Comparison of ENCODE assay signal across 21 cellular contexts in genomic region chr2:143182649-143183048, GRCh38. TPM values are rescaled to one million over a fixed set of nuclear protein-coding genes. Genes with fewer than 3 reads are reported as not detected.
DNase-seq lines count a peak whose midpoint lies in the region; ATAC-seq, FAIRE-seq and TF ChIP-seq lines count a peak whose summit lies in the region.
"Had no signal": no experiment of that assay in that cellular context is flagged by ENCODE, and none has a peak within 500 bp of the region (broad histone marks: within the 10 kb centered on the region; RNA-seq: fewer than 3 reads in every experiment).

No MANE protein-coding gene starts in this region.

- H3K4me2 ChIP-seq in GM23338, result no peak overlapping the region
- H3K4me2 ChIP-seq in SK-N-SH, result no peak overlapping the region
- H3K4me2 ChIP-seq: BLaER1 treated with 17β-estradiol and CSF1 and Interleukin-3, amounts not matched to agents 10 nM and 100 nM had no signal

- no peak for DNase-seq in activated CD4-positive, alpha-beta T cell treated with anti-CD3 and anti-CD28 coated beads for 36 hours
- no peak for DNase-seq in activated CD4-positive, alpha-beta T cell treated with anti-CD3 and anti-CD28 coated beads for 1 hour
- DNase-seq in GM23338 (ENCODE audit: low spot score), result no peak
- no peak for DNase-seq in central memory CD8-positive, alpha-beta T cell (ENCODE audit: low spot score in 2 of 2)
- DNase-seq in natural killer cell treated with Interleukin-12 subunit alpha and Interleukin-12 subunit beta and Interleukin-15 and Interleukin-18, amount 100 ng/mL, for 72 hours (ENCODE audit: low spot score), result no peak
- no peak for DNase-seq in SK-N-SH
- DNase-seq in posterior vena cava (ENCODE audit: low spot score), result no peak
- DNase-seq in HTR-8/SVneo (ENCODE audit: insufficient read length, low spot score), result no peak
- DNase-seq: 8988T, COR-L47, DMS153, GOT3, KG1, NCI-H1092, NCI-H1694 treated with DMSO at 0.1 percent for 48 hours, NCI-H446, NCI-H774, SHP77 had no signal

- no peaks in the 10 kb centered on the region for H3K4me1 ChIP-seq in GM23338 (ENCODE audit: insufficient read depth)
- H3K4me1 ChIP-seq in SK-N-SH (ENCODE audit: control insufficient read depth in 1 of 2, insufficient read depth in 2 of 2, low read depth in 1 of 2, low read length in 1 of 2), result no peaks in the 10 kb centered on the region

- no peak for ATAC-seq in activated CD4-positive, alpha-beta T cell treated with anti-CD3 and anti-CD28 coated beads for 36 hours
- ATAC-seq in GM23338, result no peak
- ATAC-seq in central memory CD8-positive, alpha-beta T cell (replicated peaks; ENCODE audit: extremely low read depth, poor library complexity, severe bottlenecking), result no peak
- no peak for ATAC-seq in natural killer cell treated with Interleukin-12 subunit alpha and Interleukin-12 subunit beta and Interleukin-15 and Interleukin-18, amount 100 ng/mL, for 72 hours

- peak overlapping the region; percentile 15 for H3K27ac Mint-ChIP-seq in activated CD4-positive, alpha-beta T cell treated with anti-CD3 and anti-CD28 coated beads for 36 hours
- H3K27ac Mint-ChIP-seq in GM23338, result no peak overlapping the region
- peak overlapping the region; percentile 1 for H3K27ac Mint-ChIP-seq in central memory CD8-positive, alpha-beta T cell (ENCODE audit: low read depth)
- peak overlapping the region; percentile 8 to 38 for H3K27ac Mint-ChIP-seq in natural killer cell treated with Interleukin-12 subunit alpha and Interleukin-12 subunit beta and Interleukin-15 and Interleukin-18, amount 100 ng/mL, for 72 hours

- no peaks in the 10 kb centered on the region for H3F3A ChIP-seq in GM23338 (replicated peaks; ENCODE audit: low read depth)
- H3F3A ChIP-seq in SK-N-SH (replicated peaks; ENCODE audit: insufficient read depth), result no peaks in the 10 kb centered on the region

- POLR2A ChIA-PET in activated CD4-positive, alpha-beta T cell treated with anti-CD3 and anti-CD28 coated beads for 36 hours (lab: Charles Lee), result no interaction called here
- POLR2A ChIA-PET in SK-N-SH (lab: Yijun Ruan, JAX), result no interaction called here

- H3K4me1 Mint-ChIP-seq in activated CD4-positive, alpha-beta T cell treated with anti-CD3 and anti-CD28 coated beads for 36 hours, result peaks cover 48% of the 10 kb centered on the region
- H3K4me1 Mint-ChIP-seq in GM23338, result no peaks in the 10 kb centered on the region
- H3K4me1 Mint-ChIP-seq in central memory CD8-positive, alpha-beta T cell, result peaks cover 63% of the 10 kb centered on the region
- peaks cover 61% of the 10 kb centered on the region in 2 donors for H3K4me1 Mint-ChIP-seq in natural killer cell treated with Interleukin-12 subunit alpha and Interleukin-12 subunit beta and Interleukin-15 and Interleukin-18, amount 100 ng/mL, for 72 hours (ENCODE audit: low read depth in 2 of 2)

- H3K36me3 Mint-ChIP-seq in activated CD4-positive, alpha-beta T cell treated with anti-CD3 and anti-CD28 coated beads for 36 hours (ENCODE audit: low read depth), result peaks cover 27% of the 10 kb centered on the region
- peaks cover 5% of the 10 kb centered on the region; the same call in 2 of the 3 replicates for H3K36me3 Mint-ChIP-seq in GM23338 (ENCODE audit: low read depth)
- peaks cover 8% of the 10 kb centered on the region for H3K36me3 Mint-ChIP-seq in central memory CD8-positive, alpha-beta T cell (ENCODE audit: insufficient read depth)
- H3K36me3 Mint-ChIP-seq in natural killer cell treated with Interleukin-12 subunit alpha and Interleukin-12 subunit beta and Interleukin-15 and Interleukin-18, amount 100 ng/mL, for 72 hours, result peaks cover 9% of the 10 kb centered on the region

- 29% methylated on average over 2 of the region's 2 CpGs for WGBS in SK-N-SH (ENCODE audit: low lambda C conversion rate)

- H3K27me3 ChIP-seq in GM23338 (ENCODE audit: insufficient read depth) (no peaks in the 10 kb centered on the region), SK-N-SH (ENCODE audit: insufficient read depth) (no peaks in the 10 kb centered on the region)
- H3K27me3 ChIP-seq: BLaER1 treated with 17β-estradiol and CSF1 and Interleukin-3, amounts not matched to agents 10 nM and 100 nM had no signal

- H3K27ac ChIP-seq in GM23338 (ENCODE audit: low read depth) (no peak overlapping the region), SK-N-SH (ENCODE audit: low read depth in 2 of 2, low read length in 1 of 2) (no peak overlapping the region)
- H3K27ac ChIP-seq: BLaER1 treated with 17β-estradiol and CSF1 and Interleukin-3, amounts not matched to agents 10 nM and 100 nM had no signal

- H3K4me3 Mint-ChIP-seq in activated CD4-positive, alpha-beta T cell treated with anti-CD3 and anti-CD28 coated beads for 36 hours, result no peak overlapping the region
- H3K4me3 Mint-ChIP-seq in GM23338, result no peak overlapping the region
- no peak overlapping the region for H3K4me3 Mint-ChIP-seq in central memory CD8-positive, alpha-beta T cell
- peak overlapping the region; percentile 15 for H3K4me3 Mint-ChIP-seq in natural killer cell treated with Interleukin-12 subunit alpha and Interleukin-12 subunit beta and Interleukin-15 and Interleukin-18, amount 100 ng/mL, for 72 hours

- TF ChIP-seq CTCF in GM23338 (conservative IDR thresholded peaks at IDR 0.05; ENCODE audit: low read depth in 2 of 2), result no peak
- TF ChIP-seq CTCF in SK-N-SH (IDR thresholded peaks at IDR 0.05), result no peak

- no peaks in the 10 kb centered on the region for H3K9me2 ChIP-seq in GM23338 (ENCODE audit: insufficient read depth)
- H3K9me2 ChIP-seq in SK-N-SH, result no peaks in the 10 kb centered on the region

- no peaks in the 10 kb centered on the region for H3K9me3 ChIP-seq in SK-N-SH

- H3K79me2 ChIP-seq in GM23338 (replicated peaks; ENCODE audit: insufficient read depth), result no peaks in the 10 kb centered on the region
- no peaks in the 10 kb centered on the region for H3K79me2 ChIP-seq in SK-N-SH (ENCODE audit: insufficient read depth)

- 0 out of 2 replicates have a peak, but pooled peaks cover 6% of the 10 kb centered on the region for H3K36me3 ChIP-seq in GM23338 (ENCODE audit: insufficient read depth)
- no peaks in the 10 kb centered on the region for H3K36me3 ChIP-seq in SK-N-SH (replicated peaks in 1 of 2; ENCODE audit: control insufficient read depth in 1 of 2, insufficient read depth in 2 of 2, low read length in 1 of 2)

- no peak overlapping the region for H3K9ac ChIP-seq in SK-N-SH
- H3K9ac ChIP-seq: BLaER1 treated with 17β-estradiol and CSF1 and Interleukin-3, amounts not matched to agents 10 nM and 100 nM had no signal

- no peak for TF ChIP-seq RAD21 in SK-N-SH (IDR thresholded peaks at IDR 0.05; ENCODE audit: low read length)

- H3K27me3 Mint-ChIP-seq in activated CD4-positive, alpha-beta T cell treated with anti-CD3 and anti-CD28 coated beads for 36 hours, result no peaks in the 10 kb centered on the region
- no peaks in the 10 kb centered on the region for H3K27me3 Mint-ChIP-seq in GM23338 (ENCODE audit: insufficient read depth, low read depth, poor library complexity)
- no peaks in the 10 kb centered on the region for H3K27me3 Mint-ChIP-seq in central memory CD8-positive, alpha-beta T cell
- H3K27me3 Mint-ChIP-seq in natural killer cell treated with Interleukin-12 subunit alpha and Interleukin-12 subunit beta and Interleukin-15 and Interleukin-18, amount 100 ng/mL, for 72 hours, result no peaks in the 10 kb centered on the region

- intact Hi-C loops in activated CD4-positive, alpha-beta T cell treated with anti-CD3 and anti-CD28 coated beads for 36 hours (cut with DNase I, micrococcal nuclease), result no loop called here
- intact Hi-C loops in posterior vena cava (cut with DNase I), result no loop called here

- no peaks in the 10 kb centered on the region for H4K20me1 ChIP-seq in GM23338 (replicated peaks; ENCODE audit: insufficient read depth)
- no peaks in the 10 kb centered on the region for H4K20me1 ChIP-seq in SK-N-SH (ENCODE audit: insufficient read depth)

- FAIRE-seq in HTR-8/SVneo (lab: Jason Lieb, UNC), result no peak
- FAIRE-seq: RCC 7860 had no signal

- TF ChIP-seq EP300 in SK-N-SH (IDR thresholded peaks at IDR 0.05; ENCODE audit: borderline replicate concordance in 1 of 2, low read depth in 1 of 2, low read length in 1 of 2), result no peak

- H2AFZ ChIP-seq in GM23338, result peak overlapping the region; percentile 21; the same call in 1 of the 2 replicates
- H2AFZ ChIP-seq in SK-N-SH (ENCODE audit: low read depth), result no peak overlapping the region

- CTCF ChIA-PET in activated CD4-positive, alpha-beta T cell treated with anti-CD3 and anti-CD28 coated beads for 36 hours (lab: Charles Lee), result interaction anchor here (1.3 to 3.5 kb wide), 4 partner anchors 15 to 40 kb away, joined by 3 to 11 read pairs (median 7); no protein-coding TSS in a partner anchor
- CTCF ChIA-PET in SK-N-SH (lab: Yijun Ruan, JAX), result interaction anchor here (0.6 to 1.7 kb wide), 2 partner anchors 20 to 77 kb away, joined by 3 to 4 read pairs; no protein-coding TSS in a partner anchor

- H3K9me3 Mint-ChIP-seq in activated CD4-positive, alpha-beta T cell treated with anti-CD3 and anti-CD28 coated beads for 36 hours (ENCODE audit: low read depth), result peaks cover 2% of the 10 kb centered on the region
- H3K9me3 Mint-ChIP-seq in GM23338, result peaks cover 10% of the 10 kb centered on the region; the same call in 2 of the 3 replicates
- no peaks in the 10 kb centered on the region for H3K9me3 Mint-ChIP-seq in central memory CD8-positive, alpha-beta T cell
- peaks cover 3% of the 10 kb centered on the region for H3K9me3 Mint-ChIP-seq in natural killer cell treated with Interleukin-12 subunit alpha and Interleukin-12 subunit beta and Interleukin-15 and Interleukin-18, amount 100 ng/mL, for 72 hours

- H3K4me3 ChIP-seq in GM23338 (no peak overlapping the region), SK-N-SH (ENCODE audit: low read depth in 2 of 2, low read length in 1 of 2) (no peak overlapping the region)
- H3K4me3 ChIP-seq: BLaER1 treated with 17β-estradiol and CSF1 and Interleukin-3, amounts not matched to agents 10 nM and 100 nM had no signal

RNA-seq across cellular contexts. Expression of gene ARHGAP15, which starts 53.4 kb away (rescaled TPM):
- 10 to 100 TPM; 62.6 to 64.3 TPM for total RNA-seq in activated CD4-positive, alpha-beta T cell treated with anti-CD3 and anti-CD28 coated beads for 36 hours
- not detected in 2 replicates for total RNA-seq in GM23338 (2014; rRNA removed; shearing (Covaris generic))
- polyA plus RNA-seq in GM23338 (2016; fragmentation: Nextera tagmentation; extraction: Ambion mirVana), result 0.26 TPM in 1 of 2 replicates, not detected in the other
- total RNA-seq in natural killer cell treated with Interleukin-12 subunit alpha and Interleukin-12 subunit beta and Interleukin-15 and Interleukin-18, amount 100 ng/mL, for 72 hours, result 100 to 1,000 TPM in 1 of 2 donors, 10 to 100 TPM in 1; 80.6 to 133 TPM
- polyA plus RNA-seq in SK-N-SH (2012; rRNA removed), result not detected in 2 replicates
- polyA plus RNA-seq in SK-N-SH (2012; cell fraction: cytosol; rRNA removed), result 0.01 TPM in 1 of 2 replicates, not detected in the other
- polyA plus RNA-seq in SK-N-SH (2012; cell fraction: nucleus; rRNA removed), result not detected in 2 replicates
- total RNA-seq in posterior vena cava, result 10 to 100 TPM; 12.0 to 23.2 TPM
- total RNA-seq: MCF 10A had no signal

Comparison
In these comparisons a context has a peak if more than half of its experiments do, and no peak if none do; other contexts are left out.
1. RNA of gene ARHGAP15, which starts 53.4 kb away (total RNA-seq): 80.6 to 133 TPM in natural killer cell treated with Interleukin-12 subunit alpha and Interleukin-12 subunit beta and Interleukin-15 and Interleukin-18, amount 100 ng/mL, for 72 hours, 62.6 to 64.3 TPM in activated CD4-positive, alpha-beta T cell treated with anti-CD3 and anti-CD28 coated beads for 36 hours and 12.0 to 23.2 TPM in posterior vena cava; not detected in GM23338; every median in the first group is over 10 times any median in the second.